In genomic region chr11:106288057-106288456, GRCh38 we compare ENCODE assay signal across 24 cellular contexts.
"Had no signal": no experiment of that assay in that cellular context is flagged by ENCODE, and none has a peak within 500 bp of the region (broad histone marks: within the 10 kb centered on the region; RNA-seq: fewer than 3 reads in every experiment).

No MANE protein-coding gene starts in this region.

- H3K4me2 ChIP-seq: KMS-11, PC-9 had no signal

- H3K4me1 ChIP-seq: adrenal gland had no signal

- H3K27ac ChIP-seq: adrenal gland, KMS-11, PC-9, VCaP had no signal

- H3K9me3 ChIP-seq: adrenal gland had no signal

- H3K36me3 ChIP-seq: adrenal gland had no signal

- H2AFZ ChIP-seq: PC-9 had no signal

- H3K27me3 ChIP-seq: adrenal gland had no signal

- H3K4me3 ChIP-seq: adrenal gland, PC-9 had no signal

- H3K9ac ChIP-seq: KMS-11 had no signal

- DNase-seq: activated CD4-positive, alpha-beta T cell treated with anti-CD3 and anti-CD28 coated beads for 36 hours; activated CD4-positive, alpha-beta T cell treated with anti-CD3 and anti-CD28 coated beads, Interleukin-2, amount 50 U/mL, for 1 hour; activated CD8-positive, alpha-beta memory T cell treated with anti-CD3 and anti-CD28 coated beads, Interleukin-2, amount 50 U/mL, for 4 hours; activated CD8-positive, alpha-beta T cell treated with anti-CD3 and anti-CD28 coated beads for 36 hours; activated gamma-delta T cell treated with Interleukin-2 at 50 U/mL for 16 hours; activated naive CD4-positive, alpha-beta T cell treated with anti-CD3 and anti-CD28 coated beads, Interleukin-2, amount 50 U/mL, for 16 hours; activated naive CD8-positive, alpha-beta T cell treated with anti-CD3 and anti-CD28 coated beads, Interleukin-2, amount 10 ng/mL, durations not matched to agents 7 days and 5 days; activated T-cell treated with anti-CD3 and anti-CD28 coated beads, Interleukin-2, amount 50 U/mL, for 72 hours; adrenal gland; anterior cingulate cortex; cerebellar nuclear complex; MM.1S; NCI-H1105; NCI-H1436; NCI-H1694 treated with DMSO at 0.1 percent for 48 hours; NCI-H2081; NCI-H2227 treated with DMSO at 0.1 percent for 48 hours; NCI-H446 treated with DMSO at 0.1 percent for 48 hours; NCI-H526 treated with DMSO at 0.1 percent for 48 hours; PC-9; SHP77 treated with DMSO at 0.1 percent for 48 hours; T-helper 1 cell had no signal
